Comparison of ENCODE assay signal across 15 cellular contexts in genomic region chr1:9817734-9818133, GRCh38. TPM values are rescaled to one million over a fixed set of nuclear protein-coding genes. Genes with fewer than 3 reads are reported as not detected.
A peak's percentile ranks its signal among the peaks of the same experiment; 100 is the strongest.
DNase-seq lines count a peak whose midpoint lies in the region; ATAC-seq and TF ChIP-seq lines count a peak whose summit lies in the region.
"Had no signal": no experiment of that assay in that cellular context is flagged by ENCODE, and none has a peak within 500 bp of the region (broad histone marks: within the 10 kb centered on the region; RNA-seq: fewer than 3 reads in every experiment).

No MANE protein-coding gene starts in this region.

- H3K27me3 Mint-ChIP-seq in neural crest cell (ENCODE audit: low read depth): no peaks in the 10 kb centered on the region
- H3K27me3 Mint-ChIP-seq: B cell had no signal

- H3F3A ChIP-seq in DOHH2 (ENCODE audit: control insufficient read depth, insufficient read depth): peaks cover 11% of the 10 kb centered on the region
- peaks cover 67% of the 10 kb centered on the region for H3F3A ChIP-seq in SU-DHL-6 (ENCODE audit: insufficient read depth)

- H3K4me1 ChIP-seq in DOHH2 (ENCODE audit: control insufficient read depth, low read length) (peaks cover 93% of the 10 kb centered on the region), HEK293 (ENCODE audit: control insufficient read depth, insufficient read depth, low read length) (peaks cover 13% of the 10 kb centered on the region)

- H3K9me2 ChIP-seq in DOHH2 (replicated peaks; ENCODE audit: control insufficient read depth, low read length) (no peaks in the 10 kb centered on the region), SU-DHL-6 (replicated peaks; ENCODE audit: insufficient read depth, low read length) (no peaks in the 10 kb centered on the region)

- H3K9ac ChIP-seq in SU-DHL-6 (ENCODE audit: low read length): peak overlapping the region; percentile 27; the same call in 1 of the 2 replicates
- H3K9ac ChIP-seq: BLaER1 treated with 17β-estradiol and CSF1 and Interleukin-3, amounts not matched to agents 10 nM and 100 nM had no signal

- no peaks in the 10 kb centered on the region for H3K9me3 ChIP-seq in DOHH2 (ENCODE audit: control insufficient read depth, insufficient read depth, low read length)
- H3K9me3 ChIP-seq in HEK293 (ENCODE audit: control insufficient read depth, insufficient read depth, low read depth, low read length): no peaks in the 10 kb centered on the region
- H3K9me3 ChIP-seq in SU-DHL-6 (ENCODE audit: insufficient read depth, low read length): no peaks in the 10 kb centered on the region

- H3K27ac Mint-ChIP-seq in neural crest cell (ENCODE audit: unreplicated experiment): no peak overlapping the region
- H3K27ac Mint-ChIP-seq: B cell; CD8-positive, alpha-beta T cell had no signal

- H3K4me1 Mint-ChIP-seq in neural crest cell: peaks cover 28% of the 10 kb centered on the region

- no peak for DNase-seq in neural crest cell (ENCODE audit: low read depth, low spot score)
- no peak for DNase-seq in RPMI8226
- no peak for DNase-seq in SKM-1 treated with dmso at 0.1 percent for 144 hours (lab: John Stamatoyannopoulos, UW; ENCODE audit: unreplicated experiment)
- DNase-seq: Calu3; CD8-positive, alpha-beta T cell; DMS79 treated with DMSO at 0.1 percent for 48 hours; EL; H9 had no signal

- H2AFZ ChIP-seq in SU-DHL-6 (ENCODE audit: low read depth, low read length, severe bottlenecking): no peak overlapping the region

- H3K4me3 ChIP-seq in DOHH2 (ENCODE audit: low read length) (no peak overlapping the region), HEK293 (ENCODE audit: low read depth, low read length) (no peak overlapping the region), SU-DHL-6 (ENCODE audit: insufficient read depth, low read length, poor library complexity, severe bottlenecking) (no peak overlapping the region)
- H3K4me3 ChIP-seq: BLaER1 treated with 17β-estradiol and CSF1 and Interleukin-3, amounts not matched to agents 10 nM and 100 nM; GM12878 had no signal

- CTCF ChIA-PET in HEK293 (lab: Yijun Ruan, JAX): interaction anchor here (0.6 to 1.9 kb wide), 6 partner anchors 17 to 58 kb away, joined by 3 to 6 read pairs (median 4); no protein-coding TSS in a partner anchor

- H3K36me3 Mint-ChIP-seq in neural crest cell (ENCODE audit: low read depth): peaks cover 2% of the 10 kb centered on the region

- H3K9me3 Mint-ChIP-seq in neural crest cell: no peaks in the 10 kb centered on the region
- H3K9me3 Mint-ChIP-seq: CD8-positive, alpha-beta T cell; H9 had no signal

- peak overlapping the region; percentile 31 for H3K4me3 Mint-ChIP-seq in neural crest cell
- H3K4me3 Mint-ChIP-seq: B cell; CD8-positive, alpha-beta T cell; H9 had no signal

- H3K4me2 ChIP-seq in DOHH2 (ENCODE audit: low read length) (peak overlapping the region; percentile 12; the same call in 1 of the 2 replicates), SU-DHL-6 (ENCODE audit: low read depth, low read length, poor library complexity, severe bottlenecking) (peak overlapping the region; percentile 66)
- H3K4me2 ChIP-seq: BLaER1 treated with 17β-estradiol and CSF1 and Interleukin-3, amounts not matched to agents 10 nM and 100 nM had no signal

- POLR2A ChIA-PET in HEK293 (lab: Yijun Ruan, JAX): interaction anchor here (0.7 to 0.9 kb wide), 4 partner anchors 9 to 491 kb away, joined by 3 to 8 read pairs (median 5); no protein-coding TSS in a partner anchor

- H3K27me3 ChIP-seq in DOHH2 (ENCODE audit: control insufficient read depth, low read length) (no peaks in the 10 kb centered on the region), SU-DHL-6 (ENCODE audit: low read length) (no peaks in the 10 kb centered on the region)
- H3K27me3 ChIP-seq: BLaER1 treated with 17β-estradiol and CSF1 and Interleukin-3, amounts not matched to agents 10 nM and 100 nM had no signal

- ATAC-seq in GM18517 (IDR thresholded peaks at IDR 0.05; ENCODE audit: unreplicated experiment): no peak
- ATAC-seq: CD8-positive, alpha-beta T cell; GM12878 had no signal

- H4K20me1 ChIP-seq in DOHH2 (ENCODE audit: control insufficient read depth, insufficient read depth, low read depth, low read length) (peaks cover 8% of the 10 kb centered on the region; the same call in 1 of the 2 replicates), SU-DHL-6 (ENCODE audit: low read depth, low read length) (peaks cover 10% of the 10 kb centered on the region; the same call in 1 of the 2 replicates)

- H3K27ac ChIP-seq in DOHH2 (ENCODE audit: low read depth, low read length) (no peak overlapping the region), HEK293 (ENCODE audit: extremely low read depth, low read depth, low read length) (no peak overlapping the region), SU-DHL-6 (ENCODE audit: low read depth, low read length) (peak overlapping the region; percentile 90)
- H3K27ac ChIP-seq: BLaER1 treated with 17β-estradiol and CSF1 and Interleukin-3, amounts not matched to agents 10 nM and 100 nM had no signal

- H3K79me2 ChIP-seq in DOHH2 (ENCODE audit: control insufficient read depth, low read length) (peaks cover 100% of the 10 kb centered on the region), SU-DHL-6 (ENCODE audit: insufficient read depth, low read length) (peaks cover 100% of the 10 kb centered on the region)

- TF ChIP-seq CTCF in DOHH2 (IDR thresholded peaks at IDR 0.05; ENCODE audit: low read depth, low read length, poor library complexity, severe bottlenecking) (no peak), HEK293 (tag by site-specific recombination; IDR thresholded peaks at IDR 0.05) (no peak), SU-DHL-6 (IDR thresholded peaks at IDR 0.05; ENCODE audit: insufficient read depth, low read length, poor library complexity, severe bottlenecking) (no peak), neural crest cell (conservative IDR thresholded peaks at IDR 0.05) (no peak)

- H3K36me3 ChIP-seq in DOHH2 (ENCODE audit: control insufficient read depth, low read length) (peaks cover 57% of the 10 kb centered on the region), HEK293 (ENCODE audit: control insufficient read depth in 2 of 2, insufficient read depth in 1 of 2, low read length in 2 of 2) (no peaks in the 10 kb centered on the region; a peak in 1 of 3 replicates), SU-DHL-6 (ENCODE audit: low read length) (peaks cover 15% of the 10 kb centered on the region)

TF ChIP-seq in HEK293, 187 proteins besides CTCF, POLR2A, EP300 and RAD21:
- TF ChIP-seq ZNF121 (tag by site-specific recombination; IDR thresholded peaks at IDR 0.05) (peak; percentile 36; the same call in 1 of the 2 replicates), ZNF660 (tag by site-specific recombination; IDR thresholded peaks at IDR 0.05) (no peak)

RNA-seq across cellular contexts. Expression of gene CLSTN1, which starts 6.0 kb away (rescaled TPM):
- total RNA-seq in neural crest cell: 133 and 136 TPM in 2 replicates
